ENCODE assay signal across 15 cellular contexts in the genomic region with DNA sequence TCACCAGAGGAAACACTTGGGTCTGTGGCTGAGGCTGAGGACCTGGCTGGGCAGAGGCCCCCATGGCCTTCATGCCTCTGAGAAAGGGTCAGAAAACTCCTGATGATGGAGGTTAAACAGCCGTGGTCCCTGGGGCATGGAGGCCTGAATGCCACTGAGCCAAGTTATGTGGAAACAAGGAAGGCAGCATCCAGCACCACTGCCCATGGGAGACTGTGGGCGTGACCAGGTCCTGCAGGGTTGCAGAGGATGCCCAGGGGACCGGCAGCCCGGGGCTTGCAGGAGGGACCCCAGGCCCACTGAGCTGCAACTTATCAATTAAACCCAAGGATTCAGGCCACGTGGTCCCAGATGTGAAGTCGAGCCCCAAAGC. TPM values are rescaled to one million over a fixed set of nuclear protein-coding genes. Genes with fewer than 3 reads are reported as not detected.
A peak's percentile ranks its signal among the peaks of the same experiment; 100 is the strongest.
DNase-seq lines count a peak whose midpoint lies in the region; ATAC-seq and TF ChIP-seq lines count a peak whose summit lies in the region.
"Had no signal": no experiment of that assay in that cellular context is flagged by ENCODE, and none has a peak within 500 bp of the region (broad histone marks: within the 10 kb centered on the region; RNA-seq: fewer than 3 reads in every experiment).

No MANE protein-coding gene starts in this region.

- no peaks in the 10 kb centered on the region for H4K20me1 ChIP-seq in BLaER1

- no peaks in the 10 kb centered on the region for H3K9me3 ChIP-seq in BLaER1
- H3K9me3 ChIP-seq in RWPE2 (ENCODE audit: severe bottlenecking), result no peaks in the 10 kb centered on the region
- H3K9me3 ChIP-seq: heart right ventricle, tibial nerve had no signal

- peak overlapping the region; percentile 47 for H3K4me2 ChIP-seq in BLaER1

- H3K27ac ChIP-seq in BLaER1, result no peak overlapping the region
- H3K27ac ChIP-seq in RWPE2 (ENCODE audit: poor library complexity, severe bottlenecking), result no peak overlapping the region

- intact Hi-C loops in left cardiac atrium (cut with DNase I) (no loop called here), sciatic nerve (cut with DNase I) (no loop called here)

- H3K4me1 ChIP-seq in BLaER1 (peaks cover 41% of the 10 kb centered on the region), RWPE2 (ENCODE audit: insufficient read depth, poor library complexity, severe bottlenecking) (no peaks in the 10 kb centered on the region)

- ATAC-seq in RWPE2 (ENCODE audit: low read depth) (no peak), left cardiac atrium (peak; percentile 8 to 65), sciatic nerve (peak; percentile 38), GM21390 (IDR thresholded peaks at IDR 0.05; ENCODE audit: unreplicated experiment) (no peak), GM18868 (IDR thresholded peaks at IDR 0.05; ENCODE audit: unreplicated experiment) (no peak)
- ATAC-seq: left colon; naive thymus-derived CD8-positive, alpha-beta T cell; T-helper 17 cell had no signal

- no peak for TF ChIP-seq CTCF in RWPE2 (IDR thresholded peaks at IDR 0.05; ENCODE audit: poor library complexity, severe bottlenecking)

- DNase-seq in RWPE2 (ENCODE audit: low spot score) (peak; percentile 44), left cardiac atrium (peak; percentile 58), sciatic nerve (ENCODE audit: low spot score) (no peak), kidney glomerular epithelial cell (lab: John Stamatoyannopoulos, UW) (no peak), NCI-H1694 treated with DMSO at 0.1 percent for 48 hours (lab: John Stamatoyannopoulos, UW) (no peak)
- DNase-seq: NCI-H1048, T-helper 17 cell had no signal

- H3K27me3 ChIP-seq in BLaER1 (no peaks in the 10 kb centered on the region), RWPE2 (ENCODE audit: insufficient read depth, poor library complexity, severe bottlenecking) (no peaks in the 10 kb centered on the region)
- H3K27me3 ChIP-seq: BE2C had no signal

- H3K36me3 ChIP-seq in BLaER1 (no peaks in the 10 kb centered on the region), RWPE2 (ENCODE audit: low read depth) (no peaks in the 10 kb centered on the region)
- H3K36me3 ChIP-seq: BE2C, heart right ventricle, tibial nerve had no signal

- H3K4me3 ChIP-seq in BLaER1 (no peak overlapping the region), RWPE2 (ENCODE audit: severe bottlenecking) (no peak overlapping the region)
- H3K4me3 ChIP-seq: heart right ventricle, tibial nerve had no signal

- H3K9ac ChIP-seq in BLaER1, result no peak overlapping the region

RNA-seq across cellular contexts. Expression of a gene that starts 18.9 kb away (rescaled TPM):
- 100 to 1,000 TPM; 330 to 350 TPM for total RNA-seq in left cardiac atrium
- total RNA-seq in sciatic nerve, result 397 TPM

Comparison
In these comparisons a context has a peak if more than half of its experiments do, and no peak if none do; other contexts are left out.
1. ATAC-seq: peak in left cardiac atrium (2 of 2) and sciatic nerve (single experiment); none in RWPE2 (single experiment), GM21390 (single experiment) and GM18868 (single experiment).
2. DNase-seq: peak in RWPE2 (single experiment) and left cardiac atrium (single experiment); none in sciatic nerve (single experiment), kidney glomerular epithelial cell (single experiment) and NCI-H1694 treated with DMSO at 0.1 percent for 48 hours (single experiment).